Comparison of ENCODE assay signal across 13 cellular contexts in the genomic region with DNA sequence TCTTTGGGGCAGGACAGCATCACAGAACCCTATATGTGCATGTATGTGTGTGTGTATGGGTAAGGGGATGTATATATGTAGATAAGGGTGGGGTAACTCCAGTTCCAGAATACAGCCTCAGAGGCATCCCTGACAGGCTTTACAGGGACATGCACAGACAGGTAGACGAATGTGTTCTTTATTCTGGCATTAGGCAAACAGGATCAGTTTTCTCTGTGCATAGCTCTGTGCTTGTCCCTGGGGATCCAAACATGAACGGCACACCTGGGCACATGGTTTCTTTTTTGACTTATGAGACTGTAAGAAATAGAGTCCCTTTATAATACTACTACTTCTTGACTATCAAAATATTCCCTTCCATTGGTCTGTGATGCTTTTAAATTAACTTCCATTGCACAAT.
A peak's percentile ranks its signal among the peaks of the same experiment; 100 is the strongest.
DNase-seq lines count a peak whose midpoint lies in the region; ATAC-seq, FAIRE-seq and TF ChIP-seq lines count a peak whose summit lies in the region.
"Had no signal": no experiment of that assay in that cellular context is flagged by ENCODE, and none has a peak within 500 bp of the region (broad histone marks: within the 10 kb centered on the region; RNA-seq: fewer than 3 reads in every experiment).

No MANE protein-coding gene starts in this region.

- H3K9ac ChIP-seq in K562 (ENCODE audit: insufficient read depth in 1 of 2, low read depth in 2 of 2, low read length in 2 of 2) (no peak overlapping the region), skeletal muscle satellite cell (ENCODE audit: low read depth, low read length) (peak overlapping the region; percentile 93)

- in situ Hi-C loops in K562 (cut with MboI): no loop called here

- no peak for ATAC-seq in K562
- ATAC-seq in CD4-positive, alpha-beta T cell (ENCODE audit: poor library complexity): no peak
- ATAC-seq in activated CD4-positive, alpha-beta T cell treated with anti-CD3 and anti-CD28 coated beads for 36 hours: no peak

- TF ChIP-seq CTCF in K562 (IDR thresholded peaks at IDR 0.05 in 2 of 3, conservative IDR thresholded peaks at IDR 0.05 in 1 of 3; ENCODE audit: insufficient read depth in 2 of 3, low read depth in 1 of 3, low read length in 3 of 3) (no peak), coronary artery (IDR thresholded peaks at IDR 0.05) (no peak)
- TF ChIP-seq CTCF in CD4-positive, alpha-beta T cell (IDR thresholded peaks at IDR 0.05): no peak

- no peaks in the 10 kb centered on the region for H4K20me1 ChIP-seq in K562 (replicated peaks; ENCODE audit: control insufficient read depth, insufficient read depth, low read length)

- no peaks in the 10 kb centered on the region for H3K9me3 Mint-ChIP-seq in CD4-positive, alpha-beta T cell
- H3K9me3 Mint-ChIP-seq in activated CD4-positive, alpha-beta T cell treated with anti-CD3 and anti-CD28 coated beads for 36 hours (ENCODE audit: low read depth): no peaks in the 10 kb centered on the region
- H3K9me3 Mint-ChIP-seq: activated naive CD8-positive, alpha-beta T cell treated with anti-CD3 and anti-CD28 coated beads, Interleukin-2, amount 10 ng/mL, durations not matched to agents 7 days and 5 days had no signal

- no peak overlapping the region for H3K4me3 ChIP-seq in K562
- no peak overlapping the region for H3K4me3 ChIP-seq in skeletal muscle satellite cell (ENCODE audit: low read length)
- H3K4me3 ChIP-seq in coronary artery: no peak overlapping the region

- H3K27ac ChIP-seq in K562 (ENCODE audit: extremely low read depth, low read depth, low read length): no peak overlapping the region
- H3K27ac ChIP-seq in CD4-positive, alpha-beta T cell (ENCODE audit: low read depth, low read length): no peak overlapping the region
- H3K27ac ChIP-seq in coronary artery: no peak overlapping the region

- H3K4me1 ChIP-seq in K562 (replicated peaks in 1 of 2; ENCODE audit: control insufficient read depth in 2 of 2, insufficient read depth in 2 of 2, low read length in 2 of 2): peaks cover 18 to 29% of the 10 kb centered on the region in 2 experiments; a peak in 4 of 5 replicates
- H3K4me1 ChIP-seq in skeletal muscle satellite cell (ENCODE audit: control insufficient read depth, insufficient read depth, low read length): peaks cover 89% of the 10 kb centered on the region

- peaks cover 6% of the 10 kb centered on the region for H3K4me1 Mint-ChIP-seq in CD4-positive, alpha-beta T cell (ENCODE audit: low read depth)
- H3K4me1 Mint-ChIP-seq in activated CD4-positive, alpha-beta T cell treated with anti-CD3 and anti-CD28 coated beads for 36 hours: peaks cover 21% of the 10 kb centered on the region

- peaks cover 20% of the 10 kb centered on the region for H3K27me3 Mint-ChIP-seq in CD4-positive, alpha-beta T cell
- peaks cover 14% of the 10 kb centered on the region for H3K27me3 Mint-ChIP-seq in activated CD4-positive, alpha-beta T cell treated with anti-CD3 and anti-CD28 coated beads for 36 hours

- BruUV-seq in K562 (replicated peaks; lab: Mats Ljungman, UMichigan): no TSS peak

- H3K27ac Mint-ChIP-seq in CD4-positive, alpha-beta T cell: no peak overlapping the region
- H3K27ac Mint-ChIP-seq in activated CD4-positive, alpha-beta T cell treated with anti-CD3 and anti-CD28 coated beads for 36 hours: no peak overlapping the region
- H3K27ac Mint-ChIP-seq: activated naive CD8-positive, alpha-beta T cell treated with anti-CD3 and anti-CD28 coated beads, Interleukin-2, amount 10 ng/mL, durations not matched to agents 7 days and 5 days had no signal

- H3K9me3 ChIP-seq in K562 (replicated peaks; ENCODE audit: control insufficient read depth, insufficient read depth, low read depth, low read length) (no peaks in the 10 kb centered on the region), skeletal muscle satellite cell (replicated peaks; ENCODE audit: low read length) (no peaks in the 10 kb centered on the region)
- H3K9me3 ChIP-seq in CD4-positive, alpha-beta T cell (ENCODE audit: control insufficient read depth, low read length): no peaks in the 10 kb centered on the region
- H3K9me3 ChIP-seq: ovary had no signal

- no peaks in the 10 kb centered on the region for H3K79me2 ChIP-seq in K562 (ENCODE audit: control insufficient read depth, insufficient read depth, low read length)

- intact Hi-C loops in K562 (cut with micrococcal nuclease): no loop called here
- intact Hi-C loops in CD4-positive, alpha-beta T cell (cut with DNase I, micrococcal nuclease): loop anchor here in 1 of 2 experiments (10.0 kb wide), 2 partner anchors 119 to 269 kb away; a partner anchor contains a TSS
- intact Hi-C loops in activated CD4-positive, alpha-beta T cell treated with anti-CD3 and anti-CD28 coated beads for 36 hours (cut with DNase I, micrococcal nuclease): loop anchor here (1.0 to 10.0 kb wide), 4 partner anchors 119 to 252 kb away; a partner anchor contains a TSS

- CTCF ChIA-PET in K562 (lab: Yijun Ruan, JAX; ENCODE audit: low intra/inter-chr PET ratio): no interaction called here
- CTCF ChIA-PET in CD4-positive, alpha-beta T cell (lab: Charles Lee): no interaction called here
- CTCF ChIA-PET in activated CD4-positive, alpha-beta T cell treated with anti-CD3 and anti-CD28 coated beads for 36 hours (lab: Charles Lee): no interaction called here

- H3K27me3 ChIP-seq in K562 (ENCODE audit: control insufficient read depth in 2 of 2, insufficient read depth in 2 of 2, low read length in 2 of 2) (no peaks in the 10 kb centered on the region), skeletal muscle satellite cell (ENCODE audit: control insufficient read depth, insufficient read depth, low read length) (no peaks in the 10 kb centered on the region)
- peaks cover 18% of the 10 kb centered on the region for H3K27me3 ChIP-seq in CD4-positive, alpha-beta T cell (ENCODE audit: control insufficient read depth, insufficient read depth, low read length)
- H3K27me3 ChIP-seq: ovary had no signal

- WGBS in K562 (ENCODE audit: insufficient coverage, low coverage, missing lambda C conversion rate): 57% methylated on average over 2 of the region's 2 CpGs

- H2AFZ ChIP-seq in K562 (ENCODE audit: low read depth, low read length): peak overlapping the region; percentile 46; the same call in 1 of the 2 replicates

- no peak for TF ChIP-seq POLR2A in K562 (conservative IDR thresholded peaks at IDR 0.05)

- TF ChIP-seq RAD21 in K562 (CRISPR knock-in tag; conservative IDR thresholded peaks at IDR 0.05 in 1 of 2, IDR thresholded peaks at IDR 0.05 in 1 of 2): no peak

- TF ChIP-seq EP300 in K562 (IDR thresholded peaks at IDR 0.05; ENCODE audit: low read length): no peak

- no peaks in the 10 kb centered on the region for H3K36me3 Mint-ChIP-seq in CD4-positive, alpha-beta T cell (ENCODE audit: low read depth)
- H3K36me3 Mint-ChIP-seq in activated CD4-positive, alpha-beta T cell treated with anti-CD3 and anti-CD28 coated beads for 36 hours (ENCODE audit: low read depth): no peaks in the 10 kb centered on the region
- H3K36me3 Mint-ChIP-seq: activated naive CD8-positive, alpha-beta T cell treated with anti-CD3 and anti-CD28 coated beads, Interleukin-2, amount 10 ng/mL, durations not matched to agents 7 days and 5 days had no signal

- no peaks in the 10 kb centered on the region for H3K36me3 ChIP-seq in K562 (ENCODE audit: control insufficient read depth, insufficient read depth, low read length)
- H3K36me3 ChIP-seq in skeletal muscle satellite cell (ENCODE audit: insufficient read depth, low read length): peaks cover 3% of the 10 kb centered on the region
- H3K36me3 ChIP-seq: ovary had no signal

- no peak overlapping the region for H3K4me2 ChIP-seq in K562 (ENCODE audit: insufficient read depth, low read length)
- H3K4me2 ChIP-seq in skeletal muscle satellite cell (ENCODE audit: low read length): peak overlapping the region; percentile 79

- POLR2A ChIA-PET in K562 (lab: Yijun Ruan, JAX): no interaction called here
- POLR2A ChIA-PET in CD4-positive, alpha-beta T cell (lab: Charles Lee): no interaction called here
- POLR2A ChIA-PET in activated CD4-positive, alpha-beta T cell treated with anti-CD3 and anti-CD28 coated beads for 36 hours (lab: Charles Lee): no interaction called here

- no peak overlapping the region for H3K4me3 Mint-ChIP-seq in CD4-positive, alpha-beta T cell
- no peak overlapping the region for H3K4me3 Mint-ChIP-seq in activated CD4-positive, alpha-beta T cell treated with anti-CD3 and anti-CD28 coated beads for 36 hours
- H3K4me3 Mint-ChIP-seq: activated naive CD8-positive, alpha-beta T cell treated with anti-CD3 and anti-CD28 coated beads, Interleukin-2, amount 10 ng/mL, durations not matched to agents 7 days and 5 days had no signal

- peak; percentile 15 for DNase-seq in NCI-H1092 treated with DMSO at 0.1 percent for 48 hours (lab: John Stamatoyannopoulos, UW)
- no peak for DNase-seq in NCI-H1092 (lab: John Stamatoyannopoulos, UW)
- peak; percentile 99 for DNase-seq in NCI-H2171 treated with DMSO at 0.1 percent for 48 hours (lab: John Stamatoyannopoulos, UW)
- no peak for DNase-seq in K562 (ENCODE audit: extremely low read depth in 1 of 4, low spot score in 3 of 4)
- no peak for DNase-seq in CD4-positive, alpha-beta T cell
- DNase-seq in coronary artery (ENCODE audit: low spot score): no peak
- DNase-seq in activated CD4-positive, alpha-beta T cell treated with anti-CD3 and anti-CD28 coated beads for 36 hours: no peak
- DNase-seq: activated naive CD8-positive, alpha-beta T cell treated with anti-CD3 and anti-CD28 coated beads, Interleukin-2, amount 10 ng/mL, durations not matched to agents 7 days and 5 days; EL; head of caudate nucleus; ovary; stimulated activated CD4-positive, alpha-beta T cell treated with anti-CD3 and anti-CD28 coated beads, Interleukin-4, amount 100 ng/mL, for 4 hours had no signal

- FAIRE-seq in K562 (lab: Jason Lieb, UNC): no peak

- no peaks in the 10 kb centered on the region for H3K9me1 ChIP-seq in K562 (ENCODE audit: control insufficient read depth, insufficient read depth, low read length)

Comparison
In these comparisons a context has a peak if more than half of its experiments do, and no peak if none do; other contexts are left out.
1. DNase-seq: peak in NCI-H1092 treated with DMSO at 0.1 percent for 48 hours (single experiment) and NCI-H2171 treated with DMSO at 0.1 percent for 48 hours (single experiment); none in NCI-H1092 (single experiment), K562 (0 of 4), CD4-positive, alpha-beta T cell (0 of 10), coronary artery (single experiment) and activated CD4-positive, alpha-beta T cell treated with anti-CD3 and anti-CD28 coated beads for 36 hours (single experiment).